Comparison of ENCODE assay signal across 8 cellular contexts in the genomic region with DNA sequence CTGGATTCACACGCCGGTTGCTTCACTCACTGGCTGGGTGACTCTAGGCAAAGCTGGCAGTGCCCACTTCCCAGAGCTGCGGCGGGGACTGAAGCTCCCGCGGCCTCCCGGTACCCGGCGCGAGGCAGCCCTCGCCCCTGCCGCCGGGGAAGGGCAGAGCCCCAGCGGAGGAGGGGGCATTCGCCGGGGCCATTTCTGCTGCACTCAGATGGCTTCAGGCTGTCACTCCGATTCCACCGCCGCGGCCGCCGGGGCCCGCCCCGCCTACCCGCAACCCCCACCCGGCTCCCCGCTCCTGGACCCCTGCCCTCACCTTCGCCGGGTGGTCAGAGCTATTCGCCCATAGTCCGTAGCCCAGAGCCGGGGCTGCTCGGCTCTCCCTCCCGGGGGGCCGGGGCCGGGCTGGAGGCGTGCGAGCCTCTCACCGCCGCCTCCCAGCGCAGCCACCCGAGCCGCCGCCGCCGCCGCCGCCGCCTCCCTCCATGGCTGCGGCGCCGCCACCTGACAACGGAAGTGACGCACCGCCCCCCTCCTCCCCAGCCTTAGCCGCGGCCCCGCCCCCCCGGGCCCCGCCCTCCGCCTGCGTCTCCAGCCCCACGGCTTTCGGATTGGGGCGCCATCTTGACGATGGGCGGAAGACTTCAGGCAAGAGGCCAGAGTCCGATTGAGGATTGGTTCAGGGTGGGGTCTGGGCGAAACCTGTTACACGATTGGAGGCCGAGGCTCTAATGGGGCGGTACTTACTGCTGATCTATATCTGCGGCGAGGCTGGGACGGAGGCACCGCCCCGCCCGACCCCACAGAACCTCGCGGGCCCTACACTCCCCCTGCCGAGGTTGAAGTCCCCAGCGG. TPM values are rescaled to one million over a fixed set of nuclear protein-coding genes. Genes with fewer than 3 reads are reported as not detected.
DNase-seq lines count a peak whose midpoint lies in the region; ATAC-seq and TF ChIP-seq lines count a peak whose summit lies in the region.

A gene with protein sequence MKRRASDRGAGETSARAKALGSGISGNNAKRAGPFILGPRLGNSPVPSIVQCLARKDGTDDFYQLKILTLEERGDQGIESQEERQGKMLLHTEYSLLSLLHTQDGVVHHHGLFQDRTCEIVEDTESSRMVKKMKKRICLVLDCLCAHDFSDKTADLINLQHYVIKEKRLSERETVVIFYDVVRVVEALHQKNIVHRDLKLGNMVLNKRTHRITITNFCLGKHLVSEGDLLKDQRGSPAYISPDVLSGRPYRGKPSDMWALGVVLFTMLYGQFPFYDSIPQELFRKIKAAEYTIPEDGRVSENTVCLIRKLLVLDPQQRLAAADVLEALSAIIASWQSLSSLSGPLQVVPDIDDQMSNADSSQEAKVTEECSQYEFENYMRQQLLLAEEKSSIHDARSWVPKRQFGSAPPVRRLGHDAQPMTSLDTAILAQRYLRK (minus strand): TSS at position 515 of the 852 bp plus-strand sequence. CDS start 24,592 bp downstream, outside the sequence.

- H3K36me3 ChIP-seq in DND-41 (ENCODE audit: insufficient read depth, low read length) (peaks cover 6% of the 10 kb centered on the region; the same call in 1 of the 2 replicates), RWPE2 (ENCODE audit: low read depth) (0 out of 2 replicates have a peak, but pooled peaks cover 4% of the 10 kb centered on the region)

- no peaks in the 10 kb centered on the region for H3K9me3 ChIP-seq in DND-41 (ENCODE audit: insufficient read depth, low read length, severe bottlenecking)
- no peaks in the 10 kb centered on the region for H3K9me3 ChIP-seq in RWPE2 (ENCODE audit: severe bottlenecking)

- POLR2A ChIA-PET in naive thymus-derived CD8-positive, alpha-beta T cell (lab: Charles Lee): interaction anchor here (0.8 to 5.1 kb wide), 11 partner anchors 7 to 236 kb away, joined by 3 to 59 read pairs (median 4); a partner anchor contains a TSS

- H3K27me3 Mint-ChIP-seq in activated T-helper 2 cell treated with anti-CD3 and anti-CD28 coated beads, Interferon-gamma antibody, Interleukin-2, Interleukin-4, amounts not matched to agents 10 μg/mL and 5 μg/mL and 100 μg/mL, durations not matched to agents 14 hours and 24 hours and 36 hours (ENCODE audit: low read depth): no peaks in the 10 kb centered on the region
- H3K27me3 Mint-ChIP-seq in naive thymus-derived CD8-positive, alpha-beta T cell: no peaks in the 10 kb centered on the region

- intact Hi-C loops in activated T-helper 2 cell treated with anti-CD3 and anti-CD28 coated beads, Interferon-gamma antibody, Interleukin-2, Interleukin-4, amounts not matched to agents 10 μg/mL and 5 μg/mL and 100 μg/mL, durations not matched to agents 14 hours and 24 hours and 36 hours (cut with micrococcal nuclease): loop anchor here (1.0 to 10.0 kb wide), 6 partner anchors 12 to 1089 kb away; a partner anchor contains a TSS

- peaks cover 47% of the 10 kb centered on the region for H3K79me2 ChIP-seq in DND-41 (ENCODE audit: insufficient read depth, low read length)

- peak within 1 kb of the TSS; percentile 91 for H3K4me3 Mint-ChIP-seq in activated T-helper 2 cell treated with anti-CD3 and anti-CD28 coated beads, Interferon-gamma antibody, Interleukin-2, Interleukin-4, amounts not matched to agents 10 μg/mL and 5 μg/mL and 100 μg/mL, durations not matched to agents 14 hours and 24 hours and 36 hours (ENCODE audit: low read depth)
- H3K4me3 Mint-ChIP-seq in naive thymus-derived CD8-positive, alpha-beta T cell: peak within 1 kb of the TSS; percentile 80 to 96 (median 92)

- peaks cover 16% of the 10 kb centered on the region; the same call in 1 of the 2 replicates for H4K20me1 ChIP-seq in DND-41 (ENCODE audit: insufficient read depth, low read length)

- TF ChIP-seq CTCF in DND-41 (IDR thresholded peaks at IDR 0.05; ENCODE audit: borderline replicate concordance, extremely low read depth, low read length, poor library complexity, severe bottlenecking) (no peak), LNCaP clone FGC (IDR thresholded peaks at IDR 0.05; ENCODE audit: control insufficient read depth, extremely low read depth, insufficient read depth) (no peak), RWPE2 (IDR thresholded peaks at IDR 0.05; ENCODE audit: poor library complexity, severe bottlenecking) (no peak), fibroblast of mammary gland (conservative IDR thresholded peaks at IDR 0.05; ENCODE audit: control insufficient read depth, insufficient read depth, low read depth, low read length) (no peak)

- peak within 1 kb of the TSS; percentile 94 for H3K27ac Mint-ChIP-seq in activated T-helper 2 cell treated with anti-CD3 and anti-CD28 coated beads, Interferon-gamma antibody, Interleukin-2, Interleukin-4, amounts not matched to agents 10 μg/mL and 5 μg/mL and 100 μg/mL, durations not matched to agents 14 hours and 24 hours and 36 hours
- peak within 1 kb of the TSS; percentile 95 to 98 (median 96) for H3K27ac Mint-ChIP-seq in naive thymus-derived CD8-positive, alpha-beta T cell

- H3K27me3 ChIP-seq in DND-41 (ENCODE audit: insufficient read depth, low read length, poor library complexity) (no peaks in the 10 kb centered on the region), RWPE2 (ENCODE audit: insufficient read depth, poor library complexity, severe bottlenecking) (no peaks in the 10 kb centered on the region)

- H3K36me3 Mint-ChIP-seq in activated T-helper 2 cell treated with anti-CD3 and anti-CD28 coated beads, Interferon-gamma antibody, Interleukin-2, Interleukin-4, amounts not matched to agents 10 μg/mL and 5 μg/mL and 100 μg/mL, durations not matched to agents 14 hours and 24 hours and 36 hours (ENCODE audit: low read depth): peaks cover 31% of the 10 kb centered on the region
- peaks cover 0 to 23% (median 0%) of the 10 kb centered on the region in 3 donors for H3K36me3 Mint-ChIP-seq in naive thymus-derived CD8-positive, alpha-beta T cell

- peaks cover 37% of the 10 kb centered on the region for H3K4me1 ChIP-seq in DND-41 (ENCODE audit: insufficient read depth, low read length)
- H3K4me1 ChIP-seq in RWPE2 (ENCODE audit: insufficient read depth, poor library complexity, severe bottlenecking): peaks cover 10% of the 10 kb centered on the region

- H3K4me1 Mint-ChIP-seq in activated T-helper 2 cell treated with anti-CD3 and anti-CD28 coated beads, Interferon-gamma antibody, Interleukin-2, Interleukin-4, amounts not matched to agents 10 μg/mL and 5 μg/mL and 100 μg/mL, durations not matched to agents 14 hours and 24 hours and 36 hours (ENCODE audit: low read depth): peaks cover 37% of the 10 kb centered on the region
- H3K4me1 Mint-ChIP-seq in naive thymus-derived CD8-positive, alpha-beta T cell: peaks cover 35 to 78% (median 56%) of the 10 kb centered on the region in 4 donors

- H3K9ac ChIP-seq in DND-41 (ENCODE audit: low read depth, low read length): peak within 1 kb of the TSS; percentile 80

- ATAC-seq in DND-41 (ENCODE audit: insufficient read depth, low read depth): peak; percentile 88
- peak; percentile 87 for ATAC-seq in RWPE2 (ENCODE audit: low read depth)
- peak; percentile 90 to 93 for ATAC-seq in naive thymus-derived CD8-positive, alpha-beta T cell

- H3K4me2 ChIP-seq in DND-41 (ENCODE audit: insufficient read depth, low read length): peak within 1 kb of the TSS; percentile 98

- DNase-seq in DND-41 (peak; percentile 99), GOT3 (lab: John Stamatoyannopoulos, UW) (peak; percentile 93), LNCaP clone FGC (ENCODE audit: low read depth) (peak; percentile 99), RWPE2 (ENCODE audit: low spot score) (peak; percentile 98), fibroblast of mammary gland (ENCODE audit: low read depth) (peak; percentile 99)
- DNase-seq in activated T-helper 2 cell treated with anti-CD3 and anti-CD28 coated beads, Interferon-gamma antibody, Interleukin-2, Interleukin-4, amounts not matched to agents 10 μg/mL and 5 μg/mL and 100 μg/mL, durations not matched to agents 14 hours and 24 hours and 36 hours (ENCODE audit: low spot score): peak; percentile 97
- DNase-seq in naive thymus-derived CD8-positive, alpha-beta T cell: peak; percentile 90 to 99 (median 98)
- peak; percentile 95 to 98 (median 96) for DNase-seq in stimulated activated naive CD4-positive, alpha-beta T cell (lab: John Stamatoyannopoulos, UW)

- no peaks in the 10 kb centered on the region for H3K9me3 Mint-ChIP-seq in activated T-helper 2 cell treated with anti-CD3 and anti-CD28 coated beads, Interferon-gamma antibody, Interleukin-2, Interleukin-4, amounts not matched to agents 10 μg/mL and 5 μg/mL and 100 μg/mL, durations not matched to agents 14 hours and 24 hours and 36 hours
- no peaks in the 10 kb centered on the region for H3K9me3 Mint-ChIP-seq in naive thymus-derived CD8-positive, alpha-beta T cell

- H3K4me3 ChIP-seq in DND-41 (ENCODE audit: low read depth in 1 of 2, low read length in 2 of 2) (peak within 1 kb of the TSS; percentile 87 to 93), LNCaP clone FGC (ENCODE audit: low read depth, low read length) (peak within 1 kb of the TSS; percentile 94), RWPE2 (ENCODE audit: severe bottlenecking) (peak within 1 kb of the TSS; percentile 90), fibroblast of mammary gland (ENCODE audit: control insufficient read depth, low read depth, low read length) (peak within 1 kb of the TSS; percentile 88)

- H2AFZ ChIP-seq in DND-41 (ENCODE audit: low read depth, low read length): peak within 1 kb of the TSS; percentile 92

- H3K27ac ChIP-seq in DND-41 (ENCODE audit: low read length) (peak within 1 kb of the TSS; percentile 94), RWPE2 (ENCODE audit: poor library complexity, severe bottlenecking) (peak within 1 kb of the TSS; percentile 80)

RNA-seq across cellular contexts. Expression of the gene that starts here (rescaled TPM):
- 41.3 and 42.4 TPM in 2 replicates for total RNA-seq in activated T-helper 2 cell treated with anti-CD3 and anti-CD28 coated beads, Interferon-gamma antibody, Interleukin-2, Interleukin-4, amounts not matched to agents 10 μg/mL and 5 μg/mL and 100 μg/mL, durations not matched to agents 14 hours and 24 hours and 36 hours
- total RNA-seq in naive thymus-derived CD8-positive, alpha-beta T cell: 10 to 100 TPM; 46.2 to 47.8 TPM
- polyA plus RNA-seq in naive thymus-derived CD8-positive, alpha-beta T cell: 10 to 100 TPM; 21.6 to 31.7 (median 23.6) TPM

Comparison
In these comparisons a context has a peak if more than half of its experiments do, and no peak if none do; other contexts are left out.
1. Peak in every context shown above with its lines: DNase-seq, ATAC-seq, H3K4me3 ChIP-seq and H3K27ac ChIP-seq.